8 cellular contexts compared by ENCODE assay signal in genomic region chr9:127971357-127972315, GRCh38. TPM values are rescaled to one million over a fixed set of nuclear protein-coding genes. Genes with fewer than 3 reads are reported as not detected.
DNase-seq lines count a peak whose midpoint lies in the region; ATAC-seq and FAIRE-seq lines count a peak whose summit lies in the region.

No MANE protein-coding gene starts in this region.

- peaks cover 55% of the 10 kb centered on the region for H3K36me3 Mint-ChIP-seq in CD4-positive, CD25-positive, alpha-beta regulatory T cell
- H3K36me3 Mint-ChIP-seq in activated naive CD8-positive, alpha-beta T cell treated with anti-CD3 and anti-CD28 coated beads, Interleukin-2, amount 50 U/mL, for 24 hours (ENCODE audit: low read depth): peaks cover 2% of the 10 kb centered on the region

- peak overlapping the region; percentile 91 for H3K27ac ChIP-seq in CD4-positive, CD25-positive, alpha-beta regulatory T cell (ENCODE audit: insufficient read depth, low read length, poor library complexity, severe bottlenecking)

- peak overlapping the region; percentile 88 to 97 (median 95) for H3K4me3 Mint-ChIP-seq in CD4-positive, CD25-positive, alpha-beta regulatory T cell
- peak overlapping the region; percentile 66 for H3K4me3 Mint-ChIP-seq in activated naive CD8-positive, alpha-beta T cell treated with anti-CD3 and anti-CD28 coated beads, Interleukin-2, amount 50 U/mL, for 24 hours

- H3K4me3 ChIP-seq in CD4-positive, CD25-positive, alpha-beta regulatory T cell (ENCODE audit: low read depth, low read length): peak overlapping the region; percentile 97

- no peak for ATAC-seq in CD4-positive, CD25-positive, alpha-beta regulatory T cell (ENCODE audit: low read depth in 2 of 2)
- peak; percentile 18 for ATAC-seq in HG03520 (IDR thresholded peaks at IDR 0.05; ENCODE audit: unreplicated experiment)
- ATAC-seq in activated naive CD8-positive, alpha-beta T cell treated with anti-CD3 and anti-CD28 coated beads, Interleukin-2, amount 50 U/mL, for 24 hours: peak; percentile 4
- no peak for ATAC-seq in GM19351 (IDR thresholded peaks at IDR 0.05; ENCODE audit: unreplicated experiment)
- ATAC-seq in HG02970 (IDR thresholded peaks at IDR 0.05; ENCODE audit: low FRiP score, unreplicated experiment): no peak
- no peak for ATAC-seq in GM18861 (IDR thresholded peaks at IDR 0.05; ENCODE audit: unreplicated experiment)

- peak in 1 of 3 donors; percentile 44 for DNase-seq in CD4-positive, CD25-positive, alpha-beta regulatory T cell
- DNase-seq in activated naive CD8-positive, alpha-beta T cell treated with anti-CD3 and anti-CD28 coated beads, Interleukin-2, amount 50 U/mL, for 24 hours: peak; percentile 22
- DNase-seq in midbrain (lab: John Stamatoyannopoulos, UW) (peak; percentile 88), HTR-8/SVneo (ENCODE audit: insufficient read length, low spot score) (no peak)

- FAIRE-seq in HTR-8/SVneo (lab: Jason Lieb, UNC): no peak

- H3K9me3 Mint-ChIP-seq in CD4-positive, CD25-positive, alpha-beta regulatory T cell: no peaks in the 10 kb centered on the region
- H3K9me3 Mint-ChIP-seq in activated naive CD8-positive, alpha-beta T cell treated with anti-CD3 and anti-CD28 coated beads, Interleukin-2, amount 50 U/mL, for 24 hours: no peaks in the 10 kb centered on the region

- H3K27me3 Mint-ChIP-seq in CD4-positive, CD25-positive, alpha-beta regulatory T cell: peaks cover 11% of the 10 kb centered on the region
- H3K27me3 Mint-ChIP-seq in activated naive CD8-positive, alpha-beta T cell treated with anti-CD3 and anti-CD28 coated beads, Interleukin-2, amount 50 U/mL, for 24 hours: no peaks in the 10 kb centered on the region

- no peaks in the 10 kb centered on the region for H3K27me3 ChIP-seq in CD4-positive, CD25-positive, alpha-beta regulatory T cell (ENCODE audit: control insufficient read depth, insufficient read depth, low read length)

- H3K9me3 ChIP-seq in CD4-positive, CD25-positive, alpha-beta regulatory T cell (ENCODE audit: control insufficient read depth in 2 of 2, low read length in 2 of 2): no peaks in the 10 kb centered on the region

- H3K4me1 Mint-ChIP-seq in CD4-positive, CD25-positive, alpha-beta regulatory T cell: peaks cover 19 to 98% (median 75%) of the 10 kb centered on the region in 4 donors
- H3K4me1 Mint-ChIP-seq in activated naive CD8-positive, alpha-beta T cell treated with anti-CD3 and anti-CD28 coated beads, Interleukin-2, amount 50 U/mL, for 24 hours: peaks cover 98% of the 10 kb centered on the region

- peak overlapping the region; percentile 98 to 99 (median 98) for H3K27ac Mint-ChIP-seq in CD4-positive, CD25-positive, alpha-beta regulatory T cell
- peak overlapping the region; percentile 89 for H3K27ac Mint-ChIP-seq in activated naive CD8-positive, alpha-beta T cell treated with anti-CD3 and anti-CD28 coated beads, Interleukin-2, amount 50 U/mL, for 24 hours

- H3K4me1 ChIP-seq in CD4-positive, CD25-positive, alpha-beta regulatory T cell (ENCODE audit: control insufficient read depth, insufficient read depth, low read length, poor library complexity, severe bottlenecking): peaks cover 98% of the 10 kb centered on the region

- H3K36me3 ChIP-seq in CD4-positive, CD25-positive, alpha-beta regulatory T cell (ENCODE audit: control insufficient read depth, insufficient read depth, low read length): peaks cover 14% of the 10 kb centered on the region

RNA-seq across cellular contexts. Expression of gene EEIG1, which starts 9.2 kb away (rescaled TPM):
- 402 TPM for total RNA-seq in CD4-positive, CD25-positive, alpha-beta regulatory T cell
- 100 to 1,000 TPM; 140 to 190 (median 177) TPM for polyA plus RNA-seq in CD4-positive, CD25-positive, alpha-beta regulatory T cell

RNA-seq across cellular contexts. Expression of gene DPM2, which starts 34.0 kb away (rescaled TPM):
- total RNA-seq in CD4-positive, CD25-positive, alpha-beta regulatory T cell: 35.7 TPM
- 10 to 100 TPM; 27.5 to 30.6 (median 29.7) TPM for polyA plus RNA-seq in CD4-positive, CD25-positive, alpha-beta regulatory T cell

RNA-seq across cellular contexts. Expression of gene PIP5KL1, which starts 41.1 kb away (rescaled TPM):
- 3.3 TPM for total RNA-seq in CD4-positive, CD25-positive, alpha-beta regulatory T cell
- polyA plus RNA-seq in CD4-positive, CD25-positive, alpha-beta regulatory T cell: 1 to 10 TPM in 1 of 4 donors, under 1 TPM in 2, not detected in 1; 0.22 to 1.1 (median 0.81) TPM

RNA-seq across cellular contexts. Expression of gene ST6GALNAC4, which starts 54.8 kb away (rescaled TPM):
- total RNA-seq in CD4-positive, CD25-positive, alpha-beta regulatory T cell: 31.6 TPM
- polyA plus RNA-seq in CD4-positive, CD25-positive, alpha-beta regulatory T cell: 10 to 100 TPM; 23.1 to 23.8 (median 23.7) TPM

Comparison
In these comparisons a context has a peak if more than half of its experiments do, and no peak if none do; other contexts are left out.
1. ATAC-seq: peak in HG03520 (single experiment) and activated naive CD8-positive, alpha-beta T cell treated with anti-CD3 and anti-CD28 coated beads, Interleukin-2, amount 50 U/mL, for 24 hours (single experiment); none in CD4-positive, CD25-positive, alpha-beta regulatory T cell (0 of 2), GM19351 (single experiment), HG02970 (single experiment) and GM18861 (single experiment).